ENCODE assay signal across 8 cellular contexts in the genomic region with DNA sequence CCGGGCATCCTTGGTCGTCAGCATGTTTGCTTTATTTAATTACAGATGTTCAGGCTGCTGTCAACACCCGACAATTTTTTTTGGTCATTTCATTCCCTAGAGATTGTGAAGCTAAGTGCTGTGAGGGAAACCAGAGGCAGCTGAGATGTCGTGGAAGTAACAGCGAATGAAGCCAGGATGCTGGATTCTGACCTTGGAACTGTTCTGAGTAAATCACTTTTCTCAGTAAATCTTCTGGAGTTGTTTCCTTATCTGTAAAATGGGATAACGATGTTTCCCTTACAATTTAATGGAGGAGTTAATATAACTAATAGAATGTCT. TPM values are rescaled to one million over a fixed set of nuclear protein-coding genes. Genes with fewer than 3 reads are reported as not detected.
DNase-seq lines count a peak whose midpoint lies in the region; ATAC-seq and TF ChIP-seq lines count a peak whose summit lies in the region.

No MANE protein-coding gene starts in this region.

- H3K27me3 Mint-ChIP-seq in stimulated activated naive CD8-positive, alpha-beta T cell treated with anti-CD3 and anti-CD28 coated beads, Interleukin-15, amount 100 ng/mL, for 72 hours, result no peaks in the 10 kb centered on the region

- H3K27ac ChIP-seq in A673 (ENCODE audit: low read depth, low read length, poor library complexity, severe bottlenecking) (peak overlapping the region; percentile 92), SJCRH30 (peak overlapping the region; percentile 80; the same call in 1 of the 2 replicates), right atrium auricular region (peak overlapping the region in 1 of 2 donors; percentile 84)

- BruUV-seq in A673 (replicated peaks; lab: Mats Ljungman, UMichigan), result TSS peak; percentile 90

- CTCF ChIA-PET in A673 (lab: Charles Lee), result no interaction called here

- H3K9me3 ChIP-seq in A673 (ENCODE audit: low read depth, low read length, poor library complexity, severe bottlenecking), result no peaks in the 10 kb centered on the region
- H3K9me3 ChIP-seq in SJCRH30 (replicated peaks), result no peaks in the 10 kb centered on the region; the same call in 1 of the 2 replicates
- H3K9me3 ChIP-seq in right atrium auricular region, result no peaks in the 10 kb centered on the region

- ATAC-seq in GM19463 (IDR thresholded peaks at IDR 0.05; ENCODE audit: unreplicated experiment) (peak; percentile 2), HG03097 (IDR thresholded peaks at IDR 0.05; ENCODE audit: low FRiP score, unreplicated experiment) (no peak)
- peak; percentile 2 for ATAC-seq in stimulated activated naive CD8-positive, alpha-beta T cell treated with anti-CD3 and anti-CD28 coated beads, Interleukin-15, amount 100 ng/mL, for 72 hours

- H3K4me3 Mint-ChIP-seq in stimulated activated naive CD8-positive, alpha-beta T cell treated with anti-CD3 and anti-CD28 coated beads, Interleukin-15, amount 100 ng/mL, for 72 hours, result peak overlapping the region; percentile 96 to 98

- intact Hi-C loops in A673 (cut with micrococcal nuclease; ENCODE audit: unreplicated experiment), result loop anchor here (2.0 kb wide), 1 partner anchor 66 kb away; no protein-coding TSS in a partner anchor

- peaks cover 47% of the 10 kb centered on the region for H3K4me1 Mint-ChIP-seq in stimulated activated naive CD8-positive, alpha-beta T cell treated with anti-CD3 and anti-CD28 coated beads, Interleukin-15, amount 100 ng/mL, for 72 hours

- no peaks in the 10 kb centered on the region for H3K9me3 Mint-ChIP-seq in stimulated activated naive CD8-positive, alpha-beta T cell treated with anti-CD3 and anti-CD28 coated beads, Interleukin-15, amount 100 ng/mL, for 72 hours

- POLR2A ChIA-PET in A673 (lab: Charles Lee; ENCODE audit: low non-redundant PET), result interaction anchor here (0.6 to 0.7 kb wide), 2 partner anchors 160 to 1291 kb away, joined by 3 read pairs; no protein-coding TSS in a partner anchor

- peaks cover 15% of the 10 kb centered on the region for H3K4me1 ChIP-seq in A673 (ENCODE audit: insufficient read depth, low read length, poor library complexity, severe bottlenecking)
- H3K4me1 ChIP-seq in SJCRH30, result peaks cover 5% of the 10 kb centered on the region; the same call in 1 of the 2 replicates
- peaks cover 0 to 15% of the 10 kb centered on the region in 2 donors for H3K4me1 ChIP-seq in right atrium auricular region

- H3K27me3 ChIP-seq in A673 (replicated peaks; ENCODE audit: insufficient read depth, low read depth, low read length, poor library complexity) (no peaks in the 10 kb centered on the region), SJCRH30 (no peaks in the 10 kb centered on the region), right atrium auricular region (no peaks in the 10 kb centered on the region)

- no peak for DNase-seq in A673 (ENCODE audit: low spot score)
- no peak for DNase-seq in SJCRH30
- DNase-seq in right atrium auricular region (ENCODE audit: low spot score), result no peak
- no peak for DNase-seq in stimulated activated naive CD8-positive, alpha-beta T cell treated with anti-CD3 and anti-CD28 coated beads, Interleukin-15, amount 100 ng/mL, for 72 hours
- DNase-seq in NCI-H187 (lab: John Stamatoyannopoulos, UW), result no peak
- no peak for DNase-seq in mesenteric fat pad (ENCODE audit: low spot score)

- TF ChIP-seq CTCF in A673 (conservative IDR thresholded peaks at IDR 0.05; ENCODE audit: low read depth, low read length), result no peak
- TF ChIP-seq CTCF in right atrium auricular region (IDR thresholded peaks at IDR 0.05), result no peak

- peak overlapping the region; percentile 98 to 100 for H3K27ac Mint-ChIP-seq in stimulated activated naive CD8-positive, alpha-beta T cell treated with anti-CD3 and anti-CD28 coated beads, Interleukin-15, amount 100 ng/mL, for 72 hours

- H3K36me3 ChIP-seq in A673 (ENCODE audit: insufficient read depth, low read length, poor library complexity, severe bottlenecking) (peaks cover 12% of the 10 kb centered on the region), SJCRH30 (peaks cover 7% of the 10 kb centered on the region; the same call in 1 of the 2 replicates), right atrium auricular region (no peaks in the 10 kb centered on the region)

- H3K4me3 ChIP-seq in A673 (ENCODE audit: low read depth, low read length, poor library complexity, severe bottlenecking), result peak overlapping the region; percentile 74
- H3K4me3 ChIP-seq in SJCRH30, result peak overlapping the region; percentile 98
- peak overlapping the region; percentile 90 to 96 for H3K4me3 ChIP-seq in right atrium auricular region

RNA-seq across cellular contexts. Expression of a gene that starts 0.4 kb away (rescaled TPM):
- total RNA-seq in A673 (2021), result 572 and 581 TPM in 2 replicates
- total RNA-seq in SJCRH30 (2014; rRNA removed; shearing (Covaris generic)), result 176 and 184 TPM in 2 replicates
- 10 to 100 TPM; 30.9 to 43.2 TPM for total RNA-seq in right atrium auricular region
- 54.4 TPM for total RNA-seq in mesenteric fat pad
